Comparison of ENCODE assay signal across 8 cellular contexts in genomic region chr22:37930270-37930951, GRCh38. TPM values are rescaled to one million over a fixed set of nuclear protein-coding genes. Genes with fewer than 3 reads are reported as not detected.
DNase-seq lines count a peak whose midpoint lies in the region; ATAC-seq, FAIRE-seq and TF ChIP-seq lines count a peak whose summit lies in the region.

No MANE protein-coding gene starts in this region.

- no peak for FAIRE-seq in K562 (lab: Jason Lieb, UNC)

- no peak for TF ChIP-seq POLR2A in K562 (conservative IDR thresholded peaks at IDR 0.05)

- H3K4me2 ChIP-seq in K562 (ENCODE audit: insufficient read depth, low read length), result no peak overlapping the region

- TF ChIP-seq CTCF in BJ (IDR thresholded peaks at IDR 0.05; ENCODE audit: insufficient read depth, low read depth, low read length) (peak; percentile 68), K562 (IDR thresholded peaks at IDR 0.05 in 2 of 3, conservative IDR thresholded peaks at IDR 0.05 in 1 of 3; ENCODE audit: insufficient read depth in 2 of 3, low read depth in 1 of 3, low read length in 3 of 3) (peak; percentile 9 to 37 (median 31); a peak in 3 of 6 replicates)

- peaks cover 9 to 28% of the 10 kb centered on the region in 2 experiments; a peak in 4 of 5 replicates for H3K4me1 ChIP-seq in K562 (replicated peaks in 1 of 2; ENCODE audit: control insufficient read depth in 2 of 2, insufficient read depth in 2 of 2, low read length in 2 of 2)

- no peaks in the 10 kb centered on the region for H3K9me1 ChIP-seq in K562 (ENCODE audit: control insufficient read depth, insufficient read depth, low read length)

- H3K36me3 ChIP-seq in BJ (ENCODE audit: control insufficient read depth, insufficient read depth, low read length) (peaks cover 42% of the 10 kb centered on the region), K562 (ENCODE audit: control insufficient read depth, insufficient read depth, low read length) (peaks cover 23% of the 10 kb centered on the region; the same call in 2 of the 3 replicates)

- in situ Hi-C loops in K562 (cut with MboI) (no loop called here), KBM-7 (cut with MboI; ENCODE audit: low pct_unique_long_range_greater_than_20kb, low sequenced_read_pairs) (no loop called here)

- H2AFZ ChIP-seq in K562 (ENCODE audit: low read depth, low read length), result no peak overlapping the region

- ATAC-seq in K562, result no peak

- peak overlapping the region in 1 of 2 experiments; percentile 45; a peak in 1 of 4 replicates for H3K9ac ChIP-seq in K562 (ENCODE audit: insufficient read depth in 1 of 2, low read depth in 2 of 2, low read length in 2 of 2)

- H4K20me1 ChIP-seq in K562 (replicated peaks; ENCODE audit: control insufficient read depth, insufficient read depth, low read length), result no peaks in the 10 kb centered on the region

- no peak overlapping the region for H3K27ac ChIP-seq in K562 (ENCODE audit: extremely low read depth, low read depth, low read length)

- intact Hi-C loops in K562 (cut with micrococcal nuclease), result no loop called here

- H3K9me3 ChIP-seq in K562 (replicated peaks; ENCODE audit: control insufficient read depth, insufficient read depth, low read depth, low read length), result no peaks in the 10 kb centered on the region

- no peak overlapping the region for H3K4me3 ChIP-seq in BJ (ENCODE audit: low read depth, low read length)
- H3K4me3 ChIP-seq in K562, result no peak overlapping the region

- 73% methylated on average over 5 of the region's 11 CpGs for WGBS in K562 (ENCODE audit: insufficient coverage, low coverage, missing lambda C conversion rate)

- DNase-seq in BJ (ENCODE audit: low read depth) (no peak), HCEC 1CT (peak; percentile 29), K562 (ENCODE audit: extremely low read depth in 1 of 4, low spot score in 3 of 4) (peak in 1 of 4 experiments; percentile 29), medulla oblongata (ENCODE audit: extremely low spot score) (peak; percentile 51), DMS114 treated with DMSO at 0.1 percent for 48 hours (lab: John Stamatoyannopoulos, UW; ENCODE audit: unreplicated experiment) (no peak), KBM-7 (no peak), GOT3 (lab: John Stamatoyannopoulos, UW) (no peak)
- no peak for DNase-seq in stimulated activated CD4-positive, alpha-beta T cell treated with anti-CD3 and anti-CD28 coated beads, Interleukin-2, amount 100 ng/mL, for 48 hours

- BruUV-seq in K562 (replicated peaks; lab: Mats Ljungman, UMichigan), result no TSS peak

- H3K79me2 ChIP-seq in K562 (ENCODE audit: control insufficient read depth, insufficient read depth, low read length), result no peaks in the 10 kb centered on the region

- no peaks in the 10 kb centered on the region for H3K27me3 ChIP-seq in BJ (ENCODE audit: control insufficient read depth, insufficient read depth, low read length)
- H3K27me3 ChIP-seq in K562 (ENCODE audit: control insufficient read depth in 2 of 2, insufficient read depth in 2 of 2, low read length in 2 of 2), result no peaks in the 10 kb centered on the region

- no peak for TF ChIP-seq RAD21 in K562 (CRISPR knock-in tag; conservative IDR thresholded peaks at IDR 0.05 in 1 of 2, IDR thresholded peaks at IDR 0.05 in 1 of 2)

- POLR2A ChIA-PET in BJ (lab: Charles Lee), result no interaction called here
- POLR2A ChIA-PET in K562 (lab: Yijun Ruan, JAX), result interaction anchor here (0.7 to 1.2 kb wide), 2 partner anchors 20 to 35 kb away, joined by 3 to 5 read pairs; no protein-coding TSS in a partner anchor

- no peak for TF ChIP-seq EP300 in K562 (IDR thresholded peaks at IDR 0.05; ENCODE audit: low read length)

- CTCF ChIA-PET in BJ (lab: Yijun Ruan, JAX), result interaction anchor here (1.0 to 5.8 kb wide), 6 partner anchors 12 to 44 kb away, joined by 3 to 62 read pairs (median 5); partner anchors contain the start of gene MICALL1
- CTCF ChIA-PET in K562 (lab: Yijun Ruan, JAX; ENCODE audit: low intra/inter-chr PET ratio), result interaction anchor here (1.3 kb wide), 1 partner anchor 25 kb away, joined by 3 read pairs; no protein-coding TSS in a partner anchor

RNA-seq across cellular contexts. Expression of gene C22orf23, which starts 23.0 kb away (rescaled TPM):
- polyA plus RNA-seq in BJ (2011; rRNA removed) (0.38 and 0.42 TPM in 2 replicates), K562 (2011; rRNA removed) (0.33 and 0.79 TPM in 2 replicates), K562 (2014; fragmentation: Illumina TruSeq; extraction: Trizol) (0.69 and 1.0 TPM in 2 replicates), K562 (2014; fragmentation: Nextera tagmentation; extraction: Ambion mirVana) (under 1 TPM; 0.53 to 0.91 TPM), K562 (2014; rRNA removed) (0.65 and 0.82 TPM in 2 replicates)
- polyA minus RNA-seq in BJ (2011; rRNA and poly(A)+ RNA removed), result 0.14 and 0.46 TPM in 2 replicates
- total RNA-seq in K562 (2011; cell fraction: chromatin; rRNA removed; ENCODE audit: low replicate concordance), result 0.46 and 1.2 TPM in 2 replicates
- 0.67 TPM in 1 of 2 replicates, not detected in the other for total RNA-seq in K562 (2011; cell fraction: nucleolus; rRNA removed)
- total RNA-seq in K562 (2011; cell fraction: nucleoplasm; rRNA removed), result 0.88 and 1.4 TPM in 2 replicates
- total RNA-seq in K562 (2014; rRNA removed) (0.32 and 0.82 TPM in 2 replicates), K562 (2014; rRNA removed; fragmentation: Illumina TruSeq; extraction: Trizol) (0.25 and 0.48 TPM in 2 replicates), K562 (2015; rRNA removed; fragmentation: Illumina TruSeq; extraction: Trizol) (0.26 and 0.51 TPM in 2 replicates), K562 (2021) (0.49 and 0.64 TPM in 2 replicates)
- 0.52 and 0.88 TPM in 2 replicates for polyA plus RNA-seq in K562 (2011; cell fraction: cytosol; rRNA removed)
- 0.63 and 0.76 TPM in 2 replicates for polyA plus RNA-seq in K562 (2011; cell fraction: nucleus; rRNA removed)
- 0.42 and 0.51 TPM in 2 replicates for polyA plus RNA-seq in K562 (2012)
- 0.66 and 0.91 TPM in 2 replicates for polyA minus RNA-seq in K562 (2011; rRNA and poly(A)+ RNA removed)
- polyA minus RNA-seq in K562 (2011; cell fraction: cytosol; rRNA and poly(A)+ RNA removed), result not detected in 2 replicates
- 0.78 TPM in 1 of 2 replicates, not detected in the other for polyA minus RNA-seq in K562 (2011; cell fraction: nucleus; rRNA and poly(A)+ RNA removed)

RNA-seq across cellular contexts. Expression of gene POLR2F, which starts 23.1 kb away (rescaled TPM):
- polyA plus RNA-seq in BJ (2011; rRNA removed) (86.2 and 92.1 TPM in 2 replicates), K562 (2011; rRNA removed) (89.4 and 116 TPM in 2 replicates), K562 (2014; fragmentation: Illumina TruSeq; extraction: Trizol) (156 and 168 TPM in 2 replicates), K562 (2014; fragmentation: Nextera tagmentation; extraction: Ambion mirVana) (100 to 1,000 TPM; 187 to 195 TPM), K562 (2014; rRNA removed) (410 and 469 TPM in 2 replicates)
- 17.6 and 18.1 TPM in 2 replicates for polyA minus RNA-seq in BJ (2011; rRNA and poly(A)+ RNA removed)
- 31.7 and 45.8 TPM in 2 replicates for total RNA-seq in K562 (2011; cell fraction: chromatin; rRNA removed; ENCODE audit: low replicate concordance)
- 21.2 and 27.6 TPM in 2 replicates for total RNA-seq in K562 (2011; cell fraction: nucleolus; rRNA removed)
- 27.6 and 28.5 TPM in 2 replicates for total RNA-seq in K562 (2011; cell fraction: nucleoplasm; rRNA removed)
- total RNA-seq in K562 (2014; rRNA removed) (240 and 294 TPM in 2 replicates), K562 (2014; rRNA removed; fragmentation: Illumina TruSeq; extraction: Trizol) (73.2 and 98.9 TPM in 2 replicates), K562 (2015; rRNA removed; fragmentation: Illumina TruSeq; extraction: Trizol) (115 and 129 TPM in 2 replicates), K562 (2021) (145 and 162 TPM in 2 replicates)
- polyA plus RNA-seq in K562 (2011; cell fraction: cytosol; rRNA removed), result 137 and 187 TPM in 2 replicates
- 42.9 and 44.4 TPM in 2 replicates for polyA plus RNA-seq in K562 (2011; cell fraction: nucleus; rRNA removed)
- 84.6 and 208 TPM in 2 replicates for polyA plus RNA-seq in K562 (2012)
- polyA minus RNA-seq in K562 (2011; rRNA and poly(A)+ RNA removed), result 18.3 and 28.5 TPM in 2 replicates
- polyA minus RNA-seq in K562 (2011; cell fraction: cytosol; rRNA and poly(A)+ RNA removed), result 36.5 and 39.5 TPM in 2 replicates
- polyA minus RNA-seq in K562 (2011; cell fraction: nucleus; rRNA and poly(A)+ RNA removed), result 8.8 and 13.2 TPM in 2 replicates

RNA-seq across cellular contexts. Expression of gene MICALL1, which starts 24.3 kb away (rescaled TPM):
- polyA plus RNA-seq in BJ (2011; rRNA removed), result 16.6 and 26.5 TPM in 2 replicates
- 23.3 and 29.9 TPM in 2 replicates for polyA minus RNA-seq in BJ (2011; rRNA and poly(A)+ RNA removed)
- 12.3 and 33.3 TPM in 2 replicates for total RNA-seq in K562 (2011; cell fraction: chromatin; rRNA removed; ENCODE audit: low replicate concordance)
- 19.0 and 19.9 TPM in 2 replicates for total RNA-seq in K562 (2011; cell fraction: nucleolus; rRNA removed)
- total RNA-seq in K562 (2011; cell fraction: nucleoplasm; rRNA removed), result 13.0 and 15.6 TPM in 2 replicates
- total RNA-seq in K562 (2014; rRNA removed), result 9.3 and 13.9 TPM in 2 replicates
- 5.9 and 6.4 TPM in 2 replicates for total RNA-seq in K562 (2014; rRNA removed; fragmentation: Illumina TruSeq; extraction: Trizol)
- 6.1 and 7.6 TPM in 2 replicates for total RNA-seq in K562 (2015; rRNA removed; fragmentation: Illumina TruSeq; extraction: Trizol)
- total RNA-seq in K562 (2021), result 20.4 and 21.5 TPM in 2 replicates
- polyA plus RNA-seq in K562 (2011; rRNA removed), result 4.0 and 5.8 TPM in 2 replicates
- polyA plus RNA-seq in K562 (2011; cell fraction: cytosol; rRNA removed), result 4.8 and 10.3 TPM in 2 replicates
- 5.8 and 9.0 TPM in 2 replicates for polyA plus RNA-seq in K562 (2011; cell fraction: nucleus; rRNA removed)
- polyA plus RNA-seq in K562 (2012), result 11.6 and 27.8 TPM in 2 replicates
- polyA plus RNA-seq in K562 (2014; fragmentation: Illumina TruSeq; extraction: Trizol), result 10.4 and 11.4 TPM in 2 replicates
- polyA plus RNA-seq in K562 (2014; fragmentation: Nextera tagmentation; extraction: Ambion mirVana), result under 1 TPM; 0.32 to 0.62 TPM
- polyA plus RNA-seq in K562 (2014; rRNA removed), result 7.7 and 8.2 TPM in 2 replicates
- polyA minus RNA-seq in K562 (2011; rRNA and poly(A)+ RNA removed), result 8.1 and 9.1 TPM in 2 replicates
- polyA minus RNA-seq in K562 (2011; cell fraction: cytosol; rRNA and poly(A)+ RNA removed), result 12.0 and 19.4 TPM in 2 replicates
- polyA minus RNA-seq in K562 (2011; cell fraction: nucleus; rRNA and poly(A)+ RNA removed), result 4.3 and 6.9 TPM in 2 replicates

RNA-seq across cellular contexts. Expression of gene SOX10, which starts 53.9 kb away (rescaled TPM):
- not detected in 2 replicates for polyA plus RNA-seq in BJ (2011; rRNA removed)
- polyA minus RNA-seq in BJ (2011; rRNA and poly(A)+ RNA removed), result not detected in 2 replicates
- not detected in 2 replicates for total RNA-seq in K562 (2011; cell fraction: chromatin; rRNA removed; ENCODE audit: low replicate concordance)
- total RNA-seq in K562 (2011; cell fraction: nucleolus; rRNA removed), result not detected in 2 replicates
- total RNA-seq in K562 (2011; cell fraction: nucleoplasm; rRNA removed), result not detected in 2 replicates
- total RNA-seq in K562 (2014; rRNA removed), result not detected in 2 replicates
- total RNA-seq in K562 (2014; rRNA removed; fragmentation: Illumina TruSeq; extraction: Trizol), result not detected in 2 replicates
- total RNA-seq in K562 (2015; rRNA removed; fragmentation: Illumina TruSeq; extraction: Trizol), result not detected in 2 replicates
- not detected in 2 replicates for total RNA-seq in K562 (2021)
- polyA plus RNA-seq in K562 (2011; rRNA removed), result not detected in 2 replicates
- not detected in 2 replicates for polyA plus RNA-seq in K562 (2011; cell fraction: cytosol; rRNA removed)
- not detected in 2 replicates for polyA plus RNA-seq in K562 (2011; cell fraction: nucleus; rRNA removed)
- polyA plus RNA-seq in K562 (2012), result 0.04 TPM in 1 of 2 replicates, not detected in the other
- not detected in 2 replicates for polyA plus RNA-seq in K562 (2014; fragmentation: Illumina TruSeq; extraction: Trizol)
- polyA plus RNA-seq in K562 (2014; fragmentation: Nextera tagmentation; extraction: Ambion mirVana), result not detected
- not detected in 2 replicates for polyA plus RNA-seq in K562 (2014; rRNA removed)
- not detected in 2 replicates for polyA minus RNA-seq in K562 (2011; rRNA and poly(A)+ RNA removed)
- polyA minus RNA-seq in K562 (2011; cell fraction: cytosol; rRNA and poly(A)+ RNA removed), result not detected in 2 replicates
- not detected in 2 replicates for polyA minus RNA-seq in K562 (2011; cell fraction: nucleus; rRNA and poly(A)+ RNA removed)

Comparison
In these comparisons a context has a peak if more than half of its experiments do, and no peak if none do; other contexts are left out.
1. DNase-seq: peak in HCEC 1CT (single experiment) and medulla oblongata (single experiment); none in BJ (single experiment), stimulated activated CD4-positive, alpha-beta T cell treated with anti-CD3 and anti-CD28 coated beads, Interleukin-2, amount 100 ng/mL, for 48 hours (0 of 2), DMS114 treated with DMSO at 0.1 percent for 48 hours (single experiment), KBM-7 (single experiment) and GOT3 (single experiment).